Comparison of ENCODE assay signal across 9 cellular contexts in the genomic region with DNA sequence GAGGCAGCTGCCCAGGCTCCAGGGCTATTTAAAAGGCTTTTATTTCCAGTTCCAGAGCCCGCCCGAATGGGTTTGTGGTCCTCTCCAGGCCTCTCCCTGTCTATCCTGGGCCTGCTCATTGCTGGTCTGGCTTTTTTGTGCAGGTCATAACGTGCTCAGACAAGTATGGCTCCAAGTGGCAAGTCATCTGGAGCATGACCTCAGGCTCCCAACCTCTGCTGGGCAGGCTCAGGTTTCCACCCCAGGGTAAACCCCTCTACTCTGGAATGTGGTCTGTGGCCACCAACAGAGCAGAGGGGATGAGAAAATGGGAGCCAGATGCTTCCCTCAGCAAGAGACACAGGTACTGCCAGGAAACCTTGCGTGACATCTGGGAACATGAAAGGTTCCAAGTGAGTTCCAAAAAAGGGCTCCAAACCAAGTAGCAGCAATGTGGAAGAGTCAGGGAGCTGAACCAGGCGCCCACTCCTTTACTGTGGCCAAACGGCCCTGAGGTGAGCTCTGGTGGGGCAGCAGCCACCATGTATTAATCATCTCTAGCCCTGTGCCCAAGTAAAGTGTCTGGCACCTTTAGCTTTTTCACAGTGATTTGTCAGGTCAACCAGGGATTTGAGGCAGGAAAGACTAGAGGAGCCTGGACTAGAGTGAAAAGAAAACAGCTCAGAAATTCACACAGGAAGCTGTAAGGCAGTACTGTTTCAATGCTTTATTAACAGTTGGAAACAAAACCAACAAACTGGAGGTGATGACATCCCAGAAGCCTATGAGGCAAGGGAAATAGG. TPM values are rescaled to one million over a fixed set of nuclear protein-coding genes. Genes with fewer than 3 reads are reported as not detected.
DNase-seq lines count a peak whose midpoint lies in the region; ATAC-seq and TF ChIP-seq lines count a peak whose summit lies in the region.
"Had no signal": no experiment of that assay in that cellular context is flagged by ENCODE, and none has a peak within 500 bp of the region (broad histone marks: within the 10 kb centered on the region; RNA-seq: fewer than 3 reads in every experiment).

No MANE protein-coding gene starts in this region.

- peak overlapping the region; percentile 87 for H3K4me3 Mint-ChIP-seq in WTC11
- peak overlapping the region in 1 of 2 donors; percentile 77 for H3K4me3 Mint-ChIP-seq in stimulated activated naive B cell treated with anti-CD40 and anti-IgM and Interleukin-4, amounts not matched to agents 10 μg/mL and 1 μg/mL and 100 μg/mL, for 72 hours

- H3K4me3 ChIP-seq in left ventricle myocardium inferior, result peak overlapping the region; percentile 69

- POLR2A ChIA-PET in WTC11 (lab: Charles Lee), result interaction anchor here (0.6 to 2.5 kb wide), 12 partner anchors 10 to 195 kb away, joined by 3 to 10 read pairs (median 4); a partner anchor contains a TSS

- no peaks in the 10 kb centered on the region for H3K9me3 ChIP-seq in left ventricle myocardium inferior (replicated peaks)

- H3K27me3 ChIP-seq in left ventricle myocardium inferior (ENCODE audit: low read depth), result no peaks in the 10 kb centered on the region

- no peaks in the 10 kb centered on the region for H3K9me3 Mint-ChIP-seq in WTC11
- peaks cover 0 to 3% of the 10 kb centered on the region in 2 donors for H3K9me3 Mint-ChIP-seq in stimulated activated naive B cell treated with anti-CD40 and anti-IgM and Interleukin-4, amounts not matched to agents 10 μg/mL and 1 μg/mL and 100 μg/mL, for 72 hours

- peaks cover 43% of the 10 kb centered on the region for H3K4me1 Mint-ChIP-seq in WTC11
- H3K4me1 Mint-ChIP-seq in stimulated activated naive B cell treated with anti-CD40 and anti-IgM and Interleukin-4, amounts not matched to agents 10 μg/mL and 1 μg/mL and 100 μg/mL, for 72 hours, result peaks cover 46 to 57% of the 10 kb centered on the region in 2 donors

- DNase-seq in WTC11 (ENCODE audit: low spot score) (peak; percentile 70), left ventricle myocardium inferior (no peak), globus pallidus (ENCODE audit: low spot score) (no peak), NCI-H2227 (lab: John Stamatoyannopoulos, UW; ENCODE audit: unreplicated experiment) (no peak)
- DNase-seq in stimulated activated naive B cell treated with anti-CD40 and anti-IgM and Interleukin-4, amounts not matched to agents 10 μg/mL and 1 μg/mL and 100 μg/mL, for 72 hours, result no peak
- no peak for DNase-seq in stimulated activated CD8-positive, alpha-beta memory T cell treated with anti-CD3 and anti-CD28 coated beads, Interleukin-4, amount 100 ng/mL, for 48 hours

- H3K36me3 ChIP-seq in left ventricle myocardium inferior, result peaks cover 39% of the 10 kb centered on the region

- ATAC-seq in GM18502 (IDR thresholded peaks at IDR 0.05; ENCODE audit: poor library complexity, unreplicated experiment), result peak; percentile 26
- peak; percentile 2 for ATAC-seq in HG02678 (IDR thresholded peaks at IDR 0.05; ENCODE audit: unreplicated experiment)
- ATAC-seq in WTC11, result peak; percentile 64
- peak in 1 of 2 donors; percentile 22 for ATAC-seq in stimulated activated naive B cell treated with anti-CD40 and anti-IgM and Interleukin-4, amounts not matched to agents 10 μg/mL and 1 μg/mL and 100 μg/mL, for 72 hours (replicated peaks)

- H3K4me1 ChIP-seq in left ventricle myocardium inferior, result peaks cover 80% of the 10 kb centered on the region

- H3K27me3 Mint-ChIP-seq in WTC11 (ENCODE audit: low read depth), result no peaks in the 10 kb centered on the region
- no peaks in the 10 kb centered on the region for H3K27me3 Mint-ChIP-seq in stimulated activated naive B cell treated with anti-CD40 and anti-IgM and Interleukin-4, amounts not matched to agents 10 μg/mL and 1 μg/mL and 100 μg/mL, for 72 hours

- H3K36me3 Mint-ChIP-seq in WTC11, result peaks cover 31% of the 10 kb centered on the region
- peaks cover 35 to 64% of the 10 kb centered on the region in 2 donors for H3K36me3 Mint-ChIP-seq in stimulated activated naive B cell treated with anti-CD40 and anti-IgM and Interleukin-4, amounts not matched to agents 10 μg/mL and 1 μg/mL and 100 μg/mL, for 72 hours

- peak overlapping the region; percentile 90 for H3K27ac ChIP-seq in left ventricle myocardium inferior (replicated peaks)

- intact Hi-C loops in left ventricle myocardium inferior (cut with micrococcal nuclease), result no loop called here

- TF ChIP-seq CTCF in WTC11 (IDR thresholded peaks at IDR 0.05) (no peak), left ventricle myocardium inferior (IDR thresholded peaks at IDR 0.05; ENCODE audit: borderline replicate concordance) (no peak)

- peak overlapping the region; percentile 94 for H3K27ac Mint-ChIP-seq in WTC11
- H3K27ac Mint-ChIP-seq in stimulated activated naive B cell treated with anti-CD40 and anti-IgM and Interleukin-4, amounts not matched to agents 10 μg/mL and 1 μg/mL and 100 μg/mL, for 72 hours, result peak overlapping the region; percentile 78

- CTCF ChIA-PET in WTC11 (lab: Charles Lee), result interaction anchor here (0.5 to 10.5 kb wide), 46 partner anchors 10 to 446 kb away, joined by 3 to 131 read pairs (median 6); a partner anchor contains a TSS

TF ChIP-seq in WTC11, 78 proteins besides CTCF, POLR2A, EP300 and RAD21:
- TF ChIP-seq NR2C2 (CRISPR knock-in tag; IDR thresholded peaks at IDR 0.05), result no peak
- 0 out of 2 replicates have a peak, but pooled peaks have one; percentile 8 for TF ChIP-seq SP1 (CRISPR knock-in tag; conservative IDR thresholded peaks at IDR 0.05)
- no peak for TF ChIP-seq ZNF263 (CRISPR knock-in tag; IDR thresholded peaks at IDR 0.05; ENCODE audit: low read depth)
- TF ChIP-seq, protein P1, sequence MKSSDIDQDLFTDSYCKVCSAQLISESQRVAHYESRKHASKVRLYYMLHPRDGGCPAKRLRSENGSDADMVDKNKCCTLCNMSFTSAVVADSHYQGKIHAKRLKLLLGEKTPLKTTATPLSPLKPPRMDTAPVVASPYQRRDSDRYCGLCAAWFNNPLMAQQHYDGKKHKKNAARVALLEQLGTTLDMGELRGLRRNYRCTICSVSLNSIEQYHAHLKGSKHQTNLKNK (CRISPR knock-in tag; IDR thresholded peaks at IDR 0.05), result no peak
- TF ChIP-seq, protein P2, sequence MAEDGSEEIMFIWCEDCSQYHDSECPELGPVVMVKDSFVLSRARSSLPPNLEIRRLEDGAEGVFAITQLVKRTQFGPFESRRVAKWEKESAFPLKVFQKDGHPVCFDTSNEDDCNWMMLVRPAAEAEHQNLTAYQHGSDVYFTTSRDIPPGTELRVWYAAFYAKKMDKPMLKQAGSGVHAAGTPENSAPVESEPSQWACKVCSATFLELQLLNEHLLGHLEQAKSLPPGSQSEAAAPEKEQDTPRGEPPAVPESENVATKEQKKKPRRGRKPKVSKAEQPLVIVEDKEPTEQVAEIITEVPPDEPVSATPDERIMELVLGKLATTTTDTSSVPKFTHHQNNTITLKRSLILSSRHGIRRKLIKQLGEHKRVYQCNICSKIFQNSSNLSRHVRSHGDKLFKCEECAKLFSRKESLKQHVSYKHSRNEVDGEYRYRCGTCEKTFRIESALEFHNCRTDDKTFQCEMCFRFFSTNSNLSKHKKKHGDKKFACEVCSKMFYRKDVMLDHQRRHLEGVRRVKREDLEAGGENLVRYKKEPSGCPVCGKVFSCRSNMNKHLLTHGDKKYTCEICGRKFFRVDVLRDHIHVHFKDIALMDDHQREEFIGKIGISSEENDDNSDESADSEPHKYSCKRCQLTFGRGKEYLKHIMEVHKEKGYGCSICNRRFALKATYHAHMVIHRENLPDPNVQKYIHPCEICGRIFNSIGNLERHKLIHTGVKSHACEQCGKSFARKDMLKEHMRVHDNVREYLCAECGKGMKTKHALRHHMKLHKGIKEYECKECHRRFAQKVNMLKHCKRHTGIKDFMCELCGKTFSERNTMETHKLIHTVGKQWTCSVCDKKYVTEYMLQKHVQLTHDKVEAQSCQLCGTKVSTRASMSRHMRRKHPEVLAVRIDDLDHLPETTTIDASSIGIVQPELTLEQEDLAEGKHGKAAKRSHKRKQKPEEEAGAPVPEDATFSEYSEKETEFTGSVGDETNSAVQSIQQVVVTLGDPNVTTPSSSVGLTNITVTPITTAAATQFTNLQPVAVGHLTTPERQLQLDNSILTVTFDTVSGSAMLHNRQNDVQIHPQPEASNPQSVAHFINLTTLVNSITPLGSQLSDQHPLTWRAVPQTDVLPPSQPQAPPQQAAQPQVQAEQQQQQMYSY (CRISPR knock-in tag; IDR thresholded peaks at IDR 0.05), result no peak
TF ChIP-seq in WTC11: peak in this region for 1.

RNA-seq across cellular contexts. Expression of a gene that starts 25.6 kb away (rescaled TPM):
- total RNA-seq in WTC11 (2021) (1.1 to 1.5 TPM (median 1.1 TPM) in 3 replicates), left ventricle myocardium inferior (2.9 TPM)
- total RNA-seq: T-helper 2 cell treated with Interferon-gamma antibody and Interleukin-4, amounts not matched to agents 100 ng/mL and 5 ng/mL, for 36 hours had no signal

RNA-seq across cellular contexts. Expression of a gene that starts 29.7 kb away (rescaled TPM):
- total RNA-seq in WTC11 (2021), result 4.5 to 6.1 TPM (median 5.1 TPM) in 3 replicates
- 1.8 TPM for total RNA-seq in left ventricle myocardium inferior

RNA-seq across cellular contexts. Expression of a gene that starts 38.8 kb away (rescaled TPM):
- total RNA-seq in WTC11 (2021) (28.1 to 29.4 TPM (median 29.1 TPM) in 3 replicates), left ventricle myocardium inferior (15.6 TPM)
